3 cellular contexts compared by ENCODE assay signal in the genomic region with DNA sequence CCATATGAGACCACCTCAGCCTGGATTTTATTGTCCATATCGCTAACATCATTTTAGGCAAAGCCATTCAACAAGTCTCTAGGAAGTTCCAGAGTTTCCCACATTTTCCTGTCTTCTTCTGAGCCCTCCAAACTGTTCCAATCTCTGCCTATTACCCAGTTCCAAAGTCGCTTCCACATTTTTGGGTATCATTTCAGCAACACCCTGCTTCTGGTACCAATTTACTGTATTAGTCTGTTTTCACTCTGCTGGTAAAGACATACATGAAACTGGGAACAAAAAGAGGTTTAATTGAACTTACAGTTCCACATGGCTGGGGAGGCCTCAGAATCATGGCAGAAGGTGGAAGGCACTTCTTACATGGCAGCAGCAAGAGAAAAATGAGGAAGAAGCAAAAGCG. TPM values are rescaled to one million over a fixed set of nuclear protein-coding genes. Genes with fewer than 3 reads are reported as not detected.
"Had no signal": no experiment of that assay in that cellular context is flagged by ENCODE, and none has a peak within 500 bp of the region (broad histone marks: within the 10 kb centered on the region; RNA-seq: fewer than 3 reads in every experiment).

No MANE protein-coding gene starts in this region.

RNA-seq across cellular contexts. Expression of gene BARX1, which starts 17.5 kb away (rescaled TPM):
- total RNA-seq: GM23248, H4, HFFc6 had no signal
- polyA plus RNA-seq: GM23248 had no signal
